ENCODE assay signal across 25 cellular contexts in the genomic region with DNA sequence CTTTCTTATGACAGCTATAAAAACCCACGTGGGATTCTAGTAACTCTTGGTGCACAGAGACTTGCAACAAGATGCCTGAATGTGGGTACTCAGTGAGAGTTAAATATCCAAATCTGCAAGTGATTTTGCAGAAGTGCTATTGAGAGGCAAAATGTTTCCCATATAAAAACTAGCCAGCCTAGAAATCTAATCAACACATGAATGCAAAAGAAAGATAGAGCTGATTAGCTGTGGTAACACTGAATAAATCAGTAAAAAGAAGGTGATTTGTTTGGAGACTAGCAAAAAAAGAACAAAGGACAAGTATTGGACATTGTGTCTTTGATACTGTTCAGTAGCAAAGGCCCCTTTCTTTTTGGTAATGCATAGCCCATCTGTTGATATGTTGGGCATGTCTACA.
"Had no signal": no experiment of that assay in that cellular context is flagged by ENCODE, and none has a peak within 500 bp of the region (broad histone marks: within the 10 kb centered on the region; RNA-seq: fewer than 3 reads in every experiment).

No MANE protein-coding gene starts in this region.

- ATAC-seq: Panc1, PC-3 had no signal

- H3K27ac ChIP-seq: RWPE1 had no signal

- DNase-seq: IMR-90; Karpas-422; KG1; MG63; NCI-H1092; NCI-H1105 treated with DMSO at 0.1 percent for 48 hours; NCI-H1417 treated with DMSO at 0.1 percent for 48 hours; NCI-H146; NCI-H187; NCI-H2029; NCI-H2081 treated with DMSO at 0.1 percent for 48 hours; NCI-H2171; NCI-H226; NCI-H446; NCI-H510A; NCI-H524 treated with DMSO at 0.1 percent for 48 hours; NCI-H69; NCI-H774; NK-92 treated with Interleukin-12 subunit alpha and Interleukin-12 subunit beta, amount 100 ng/mL, for 24 hours; PC-3; SHP77; SK-N-SH; SW 1271 had no signal
